Comparison of ENCODE assay signal across 19 cellular contexts in the genomic region with DNA sequence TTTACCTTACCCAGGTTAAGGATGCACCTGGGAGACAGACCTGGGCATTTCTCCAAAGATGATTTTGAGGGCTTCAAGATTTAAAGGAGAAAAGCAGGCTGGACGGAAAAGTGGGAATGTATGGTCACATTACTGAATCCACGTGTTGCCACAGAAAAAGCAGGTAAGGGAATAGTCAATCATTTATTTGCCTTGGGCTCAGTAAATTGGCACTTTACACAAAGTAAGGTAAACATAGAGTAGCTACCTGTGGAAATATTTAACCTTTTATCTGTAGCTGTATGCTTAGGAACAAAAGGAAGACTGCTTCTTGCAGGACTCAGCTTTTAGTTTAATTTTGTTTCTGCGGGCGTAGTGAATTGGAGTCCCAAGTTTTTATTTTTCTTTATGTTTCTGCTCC.
DNase-seq lines count a peak whose midpoint lies in the region; TF ChIP-seq lines count a peak whose summit lies in the region.
"Had no signal": no experiment of that assay in that cellular context is flagged by ENCODE, and none has a peak within 500 bp of the region (broad histone marks: within the 10 kb centered on the region; RNA-seq: fewer than 3 reads in every experiment).

No MANE protein-coding gene starts in this region.

- peak overlapping the region; percentile 91 for H3K27ac ChIP-seq in VCaP
- H3K27ac ChIP-seq: HL-60, Peyer's patch had no signal

- peak; percentile 24 for DNase-seq in NCI-H345 (lab: John Stamatoyannopoulos, UW)
- DNase-seq in NCI-H345 treated with DMSO at 0.1 percent for 48 hours (lab: John Stamatoyannopoulos, UW; ENCODE audit: unreplicated experiment), result no peak
- peak; percentile 15 for DNase-seq in NCI-H2029 (lab: John Stamatoyannopoulos, UW)
- peak; percentile 12 for DNase-seq in mucosa of gallbladder (ENCODE audit: low spot score)
- no peak for DNase-seq in cerebellum (ENCODE audit: low spot score)
- no peak for DNase-seq in nucleus accumbens (lab: John Stamatoyannopoulos, UW)
- no peak for DNase-seq in stimulated activated CD4-positive, alpha-beta T cell treated with anti-CD3 and anti-CD28 coated beads, Interleukin-15, amount 100 ng/mL, for 24 hours
- DNase-seq: CD4-positive, alpha-beta T cell; DMS79 treated with DMSO at 0.1 percent for 48 hours; H9; Karpas-422; MG63; NCI-H1048; NCI-H1694 treated with DMSO at 0.1 percent for 48 hours; NK-92 treated with Interleukin-12 subunit alpha and Interleukin-12 subunit beta, amount 100 ng/mL, for 24 hours; Peyer's patch; T-helper 17 cell had no signal

- TF ChIP-seq CTCF in VCaP (conservative IDR thresholded peaks at IDR 0.05), result no peak

Comparison
In these comparisons a context has a peak if more than half of its experiments do, and no peak if none do; other contexts are left out.
1. DNase-seq: peak in NCI-H345 (single experiment), NCI-H2029 (single experiment) and mucosa of gallbladder (single experiment); none in NCI-H345 treated with DMSO at 0.1 percent for 48 hours (single experiment), cerebellum (single experiment), nucleus accumbens (0 of 56) and stimulated activated CD4-positive, alpha-beta T cell treated with anti-CD3 and anti-CD28 coated beads, Interleukin-15, amount 100 ng/mL, for 24 hours (single experiment).